In genomic region chr1:204726478-204726877, GRCh38 we compare ENCODE assay signal across 13 cellular contexts. TPM values are rescaled to one million over a fixed set of nuclear protein-coding genes. Genes with fewer than 3 reads are reported as not detected.
DNase-seq lines count a peak whose midpoint lies in the region; ATAC-seq and TF ChIP-seq lines count a peak whose summit lies in the region.
"Had no signal": no experiment of that assay in that cellular context is flagged by ENCODE, and none has a peak within 500 bp of the region (broad histone marks: within the 10 kb centered on the region; RNA-seq: fewer than 3 reads in every experiment).

No MANE protein-coding gene starts in this region.

- no peak overlapping the region for H3K23ac ChIP-seq in trophoblast cell (ENCODE audit: low read length)

- peaks cover 0 to 16% of the 10 kb centered on the region in 2 experiments; a peak in 2 of 4 replicates for H3K4me1 ChIP-seq in HCT116 (ENCODE audit: control insufficient read depth in 1 of 2, insufficient read depth in 2 of 2, low read length in 2 of 2)
- no peaks in the 10 kb centered on the region for H3K4me1 ChIP-seq in adipocyte (ENCODE audit: control insufficient read depth, insufficient read depth, low read length)
- H3K4me1 ChIP-seq in trophoblast cell (ENCODE audit: control insufficient read depth in 1 of 2, insufficient read depth in 2 of 2, low read length in 2 of 2) = no peaks in the 10 kb centered on the region

- no peak overlapping the region for H2BK120ac ChIP-seq in trophoblast cell (ENCODE audit: insufficient read depth, low read length, poor library complexity)

- H3K36me3 ChIP-seq in HCT116 (ENCODE audit: control insufficient read depth in 1 of 2, insufficient read depth in 2 of 2, low read length in 2 of 2) (no peaks in the 10 kb centered on the region), adipocyte (ENCODE audit: control insufficient read depth, insufficient read depth, low read length, severe bottlenecking) (no peaks in the 10 kb centered on the region), trophoblast cell (ENCODE audit: control insufficient read depth in 1 of 2, insufficient read depth in 2 of 2, low read length in 2 of 2) (no peaks in the 10 kb centered on the region)

- no peak overlapping the region for H3K18ac ChIP-seq in trophoblast cell (ENCODE audit: low read length)

- no peak overlapping the region for H4K12ac ChIP-seq in trophoblast cell (ENCODE audit: low read depth, low read length)

- H2AFZ ChIP-seq in HCT116 (ENCODE audit: low read depth, low read length, poor library complexity, severe bottlenecking) = no peak overlapping the region
- H2AFZ ChIP-seq in trophoblast cell (ENCODE audit: insufficient read depth, low read length, poor library complexity) = no peak overlapping the region

- BruUV-seq in HCT116 (replicated peaks; lab: Mats Ljungman, UMichigan) = no TSS peak

- TF ChIP-seq CTCF in HCT116 (IDR thresholded peaks at IDR 0.05 in 2 of 3, conservative IDR thresholded peaks at IDR 0.05 in 1 of 3; ENCODE audit: borderline replicate concordance in 1 of 3, insufficient read depth in 1 of 3, low read depth in 2 of 3, low read length in 2 of 3) = no peak

- ATAC-seq in HCT116 (peak; percentile 44), GM18519 (IDR thresholded peaks at IDR 0.05; ENCODE audit: low FRiP score, unreplicated experiment) (no peak), GM18520 (IDR thresholded peaks at IDR 0.05; ENCODE audit: unreplicated experiment) (no peak)

- H3K4me3 ChIP-seq in HCT116 (replicated peaks in 1 of 2; ENCODE audit: low read depth in 1 of 2, low read length in 2 of 2) = no peak overlapping the region
- H3K4me3 ChIP-seq in adipocyte (ENCODE audit: low read length) = no peak overlapping the region
- H3K4me3 ChIP-seq in trophoblast cell (ENCODE audit: low read depth, low read length) = no peak overlapping the region
- H3K4me3 ChIP-seq: dorsolateral prefrontal cortex had no signal

- H3K14ac ChIP-seq in trophoblast cell (ENCODE audit: low read length) = no peak overlapping the region

- no peak overlapping the region for H3K9ac ChIP-seq in HCT116 (ENCODE audit: low read length)
- H3K9ac ChIP-seq in adipocyte (ENCODE audit: low read length) = no peak overlapping the region
- H3K9ac ChIP-seq in trophoblast cell (ENCODE audit: low read length) = no peak overlapping the region

- H4K91ac ChIP-seq in trophoblast cell (ENCODE audit: low read depth, low read length) = no peak overlapping the region

- H3K9me2 ChIP-seq in HCT116 (ENCODE audit: insufficient read depth) = no peaks in the 10 kb centered on the region

- H2BK12ac ChIP-seq in trophoblast cell (ENCODE audit: low read length) = no peak overlapping the region

- H4K8ac ChIP-seq in trophoblast cell (ENCODE audit: low read depth, low read length) = no peak overlapping the region

- POLR2A ChIA-PET in HCT116 (lab: Charles Lee) = no interaction called here

- WGBS in trophoblast cell (ENCODE audit: extremely low coverage, insufficient coverage, insufficient read length) = no CpG with 5 or more reads among the region's 1 CpG

- TF ChIP-seq RAD21 in HCT116 (IDR thresholded peaks at IDR 0.05; ENCODE audit: low read depth) = no peak

- no peak overlapping the region for H3K27ac ChIP-seq in HCT116 (ENCODE audit: low read depth, low read length)
- no peak overlapping the region for H3K27ac ChIP-seq in trophoblast cell (ENCODE audit: low read depth, low read length)
- H3K27ac ChIP-seq: dorsolateral prefrontal cortex had no signal

- H2BK5ac ChIP-seq in trophoblast cell (ENCODE audit: low read depth, low read length, poor library complexity) = no peak overlapping the region

- CTCF ChIA-PET in HCT116 (lab: Charles Lee) = interaction anchor here (0.8 to 2.3 kb wide), 2 partner anchors 20 to 37 kb away, joined by 4 to 8 read pairs; no protein-coding TSS in a partner anchor

- H3K79me2 ChIP-seq in HCT116 (ENCODE audit: insufficient read depth, low read length) (no peaks in the 10 kb centered on the region), trophoblast cell (ENCODE audit: control insufficient read depth, insufficient read depth, low read length, poor library complexity) (no peaks in the 10 kb centered on the region)

- H3K79me1 ChIP-seq in trophoblast cell (ENCODE audit: low read length) = no peaks in the 10 kb centered on the region

- H4K20me1 ChIP-seq in HCT116 (ENCODE audit: insufficient read depth) = no peaks in the 10 kb centered on the region

- no peak overlapping the region for H2AK5ac ChIP-seq in trophoblast cell (ENCODE audit: low read length)

- H3K9me3 ChIP-seq in HCT116 (ENCODE audit: control insufficient read depth in 1 of 2, insufficient read depth in 1 of 2, low read depth in 1 of 2, low read length in 2 of 2) = no peaks in the 10 kb centered on the region
- H3K9me3 ChIP-seq in adipocyte (ENCODE audit: control insufficient read depth, low read length) = peaks cover 2% of the 10 kb centered on the region
- peaks cover 2% of the 10 kb centered on the region for H3K9me3 ChIP-seq in trophoblast cell (ENCODE audit: insufficient read depth, low read depth, low read length)

- no peak for TF ChIP-seq POLR2A in HCT116 (IDR thresholded peaks at IDR 0.05; ENCODE audit: borderline replicate concordance, extremely low read depth, insufficient read depth, insufficient read length)

- peak overlapping the region; percentile 45 for H3K4me2 ChIP-seq in HCT116 (ENCODE audit: low read length)
- H3K4me2 ChIP-seq in trophoblast cell (ENCODE audit: low read length) = no peak overlapping the region

- no peaks in the 10 kb centered on the region for H3K27me3 ChIP-seq in HCT116 (ENCODE audit: insufficient read depth, low read length)
- peaks cover 69% of the 10 kb centered on the region for H3K27me3 ChIP-seq in adipocyte (replicated peaks; ENCODE audit: control insufficient read depth, insufficient read depth, low read length)
- no peaks in the 10 kb centered on the region for H3K27me3 ChIP-seq in trophoblast cell (ENCODE audit: insufficient read depth, low read length)

- intact Hi-C loops in HCT116 (cut with micrococcal nuclease) = no loop called here

- RAD21 ChIA-PET in HCT116 (lab: Charles Lee; ENCODE audit: low non-redundant PET in 1 of 2, low total read pairs in 2 of 2, uncharacterized antibody in 2 of 2, unreplicated experiment in 2 of 2) = no interaction called here

- DNase-seq in COLO668 (lab: John Stamatoyannopoulos, UW; ENCODE audit: unreplicated experiment) = peak; percentile 72
- DNase-seq in HCT116 (ENCODE audit: low read depth, low spot score) = peak; percentile 6
- peak; percentile 7 for DNase-seq in adipocyte (ENCODE audit: low read depth)
- peak; percentile 95 for DNase-seq in kidney glomerular epithelial cell (lab: John Stamatoyannopoulos, UW)
- DNase-seq in NCI-H187 treated with DMSO at 0.1 percent for 48 hours (lab: John Stamatoyannopoulos, UW) = no peak
- no peak for DNase-seq in trophoblast cell
- DNase-seq: CD4-positive, CD25-positive, alpha-beta regulatory T cell; dorsolateral prefrontal cortex; nephron progenitor cell had no signal

- no peak overlapping the region for H3K4ac ChIP-seq in trophoblast cell (ENCODE audit: low read depth, low read length)

TF ChIP-seq in HCT116, 20 proteins besides CTCF, POLR2A, EP300 and RAD21:
- TF ChIP-seq EZH2phosphoT487 (IDR thresholded peaks at IDR 0.05; ENCODE audit: borderline replicate concordance) (no peak), ATF3 (IDR thresholded peaks at IDR 0.05) (0 out of 2 replicates have a peak, but pooled peaks have one; percentile 23)
TF ChIP-seq in HCT116: peak in this region for 1.

RNA-seq across cellular contexts. Expression of gene LRRN2, which starts 40.9 kb away (rescaled TPM):
- total RNA-seq in HCT116 (2021; ENCODE audit: unreplicated experiment) = 3.2 TPM
- 3.5 and 3.8 TPM in 2 replicates for polyA plus RNA-seq in HCT116 (2012)
- polyA plus RNA-seq in trophoblast cell (2013) = 0.34 and 0.49 TPM in 2 replicates
- total RNA-seq: activated T-helper 2 cell treated with anti-CD3 and anti-CD28 coated beads, Interferon-gamma antibody, Interleukin-2, Interleukin-4, amounts not matched to agents 10 μg/mL and 5 μg/mL and 100 μg/mL, durations not matched to agents 14 hours and 24 hours and 36 hours; CD4-positive, CD25-positive, alpha-beta regulatory T cell; OCI-LY7 had no signal

Comparison
In these comparisons a context has a peak if more than half of its experiments do, and no peak if none do; other contexts are left out.
1. DNase-seq: peak in COLO668 (single experiment), HCT116 (single experiment), adipocyte (single experiment) and kidney glomerular epithelial cell (single experiment); none in NCI-H187 treated with DMSO at 0.1 percent for 48 hours (single experiment) and trophoblast cell (0 of 2).